ENCODE assay signal across 8 cellular contexts in genomic region chr5:43520615-43521014, GRCh38.
"Had no signal": no experiment of that assay in that cellular context is flagged by ENCODE, and none has a peak within 500 bp of the region (broad histone marks: within the 10 kb centered on the region; RNA-seq: fewer than 3 reads in every experiment).

No MANE protein-coding gene starts in this region.

- ATAC-seq: GM12878 had no signal

- DNase-seq: GDM1, GF-D8 had no signal

- H3K4me3 ChIP-seq: GM12878 had no signal

- FAIRE-seq: G401.6, GM12878, GM12891, GM12892, GM18507, GM19239 had no signal
